Comparison of ENCODE assay signal across 1 cellular context in genomic region chr2:231185886-231186285, GRCh38.
TF ChIP-seq lines count a peak whose summit lies in the region.

No MANE protein-coding gene starts in this region.

TF ChIP-seq in H1, 55 proteins besides CTCF, POLR2A, EP300 and RAD21:
- TF ChIP-seq KDM4A (IDR thresholded peaks at IDR 0.05; ENCODE audit: low read depth, low read length, severe bottlenecking) (no peak), HDAC2 (IDR thresholded peaks at IDR 0.05; ENCODE audit: borderline replicate concordance in 1 of 2, low read depth in 2 of 2, low read length in 2 of 2) (no peak), BRCA1 (IDR thresholded peaks at IDR 0.05; ENCODE audit: low read depth, low read length) (no peak), CHD1 (IDR thresholded peaks at IDR 0.05; ENCODE audit: low read depth, low read length) (no peak), NRF1 (IDR thresholded peaks at IDR 0.05; ENCODE audit: low read depth, low read length) (no peak), E2F6 (IDR thresholded peaks at IDR 0.05) (no peak)
